ENCODE assay signal across 1 cellular context in the genomic region with DNA sequence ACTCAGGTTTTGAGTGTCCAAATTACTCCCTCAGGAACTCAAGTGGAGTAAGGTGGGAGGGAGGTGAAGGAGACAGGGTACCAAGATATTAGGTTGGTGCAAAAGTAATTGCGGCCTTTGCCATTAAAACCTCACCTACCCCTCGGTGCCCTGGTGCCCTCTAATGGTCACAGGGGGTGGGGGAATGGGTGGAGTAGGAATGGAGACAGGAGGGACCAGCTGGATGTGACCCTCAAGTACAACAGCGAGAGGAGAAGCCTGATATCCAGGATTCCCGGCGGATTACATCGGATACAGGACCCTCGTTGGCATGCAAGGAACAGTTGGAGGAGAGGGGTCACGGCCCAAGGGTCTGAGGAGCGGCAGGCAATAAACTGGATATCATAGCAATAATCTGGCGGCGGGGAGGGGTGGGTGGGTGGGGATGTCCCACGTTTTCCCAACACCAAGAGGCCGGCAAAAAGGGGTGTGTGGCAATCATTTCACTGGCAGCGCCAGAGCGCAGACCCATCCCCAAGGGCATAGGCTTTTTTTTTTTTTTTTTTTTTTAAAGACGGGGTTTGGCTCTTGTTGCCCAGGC.
TF ChIP-seq lines count a peak whose summit lies in the region.

No MANE protein-coding gene starts in this region.

TF ChIP-seq in HCT116, 20 proteins besides CTCF, POLR2A, EP300 and RAD21:
- TF ChIP-seq, protein P1, sequence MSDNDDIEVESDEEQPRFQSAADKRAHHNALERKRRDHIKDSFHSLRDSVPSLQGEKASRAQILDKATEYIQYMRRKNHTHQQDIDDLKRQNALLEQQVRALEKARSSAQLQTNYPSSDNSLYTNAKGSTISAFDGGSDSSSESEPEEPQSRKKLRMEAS (IDR thresholded peaks at IDR 0.05), result no peak
- TF ChIP-seq, protein P2, sequence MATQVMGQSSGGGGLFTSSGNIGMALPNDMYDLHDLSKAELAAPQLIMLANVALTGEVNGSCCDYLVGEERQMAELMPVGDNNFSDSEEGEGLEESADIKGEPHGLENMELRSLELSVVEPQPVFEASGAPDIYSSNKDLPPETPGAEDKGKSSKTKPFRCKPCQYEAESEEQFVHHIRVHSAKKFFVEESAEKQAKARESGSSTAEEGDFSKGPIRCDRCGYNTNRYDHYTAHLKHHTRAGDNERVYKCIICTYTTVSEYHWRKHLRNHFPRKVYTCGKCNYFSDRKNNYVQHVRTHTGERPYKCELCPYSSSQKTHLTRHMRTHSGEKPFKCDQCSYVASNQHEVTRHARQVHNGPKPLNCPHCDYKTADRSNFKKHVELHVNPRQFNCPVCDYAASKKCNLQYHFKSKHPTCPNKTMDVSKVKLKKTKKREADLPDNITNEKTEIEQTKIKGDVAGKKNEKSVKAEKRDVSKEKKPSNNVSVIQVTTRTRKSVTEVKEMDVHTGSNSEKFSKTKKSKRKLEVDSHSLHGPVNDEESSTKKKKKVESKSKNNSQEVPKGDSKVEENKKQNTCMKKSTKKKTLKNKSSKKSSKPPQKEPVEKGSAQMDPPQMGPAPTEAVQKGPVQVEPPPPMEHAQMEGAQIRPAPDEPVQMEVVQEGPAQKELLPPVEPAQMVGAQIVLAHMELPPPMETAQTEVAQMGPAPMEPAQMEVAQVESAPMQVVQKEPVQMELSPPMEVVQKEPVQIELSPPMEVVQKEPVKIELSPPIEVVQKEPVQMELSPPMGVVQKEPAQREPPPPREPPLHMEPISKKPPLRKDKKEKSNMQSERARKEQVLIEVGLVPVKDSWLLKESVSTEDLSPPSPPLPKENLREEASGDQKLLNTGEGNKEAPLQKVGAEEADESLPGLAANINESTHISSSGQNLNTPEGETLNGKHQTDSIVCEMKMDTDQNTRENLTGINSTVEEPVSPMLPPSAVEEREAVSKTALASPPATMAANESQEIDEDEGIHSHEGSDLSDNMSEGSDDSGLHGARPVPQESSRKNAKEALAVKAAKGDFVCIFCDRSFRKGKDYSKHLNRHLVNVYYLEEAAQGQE (IDR thresholded peaks at IDR 0.05; ENCODE audit: low read depth), result no peak
- TF ChIP-seq EZH2phosphoT487 (IDR thresholded peaks at IDR 0.05; ENCODE audit: borderline replicate concordance), result no peak
- no peak for TF ChIP-seq ZFX (IDR thresholded peaks at IDR 0.05)
- no peak for TF ChIP-seq POLR2AphosphoS5 (IDR thresholded peaks at IDR 0.05; ENCODE audit: low read depth, low read length)
